1 cellular context compared by ENCODE assay signal in genomic region chr1:27027575-27028250, GRCh38.
TF ChIP-seq lines count a peak whose summit lies in the region.

No MANE protein-coding gene starts in this region.

TF ChIP-seq in K562, 482 proteins besides CTCF, POLR2A, EP300 and RAD21 (continued from another document):
- TF ChIP-seq CUX1 (CRISPR knock-in tag; IDR thresholded peaks at IDR 0.05) = no peak
- no peak for TF ChIP-seq NFE2L1 (tag; IDR thresholded peaks at IDR 0.05; ENCODE audit: borderline replicate concordance, low read depth)
- no peak for TF ChIP-seq CTCFL (IDR thresholded peaks at IDR 0.05; ENCODE audit: borderline replicate concordance, insufficient read depth, low read depth, low read length, poor library complexity, severe bottlenecking)
- TF ChIP-seq ZNF134 (CRISPR knock-in tag; conservative IDR thresholded peaks at IDR 0.05) = no peak
- no peak for TF ChIP-seq SMAD1 (IDR thresholded peaks at IDR 0.05; ENCODE audit: low read depth, low read length, partially characterized antibody)
- no peak for TF ChIP-seq JUND (IDR thresholded peaks at IDR 0.05; ENCODE audit: borderline replicate concordance, low read depth, low read length)
- TF ChIP-seq JUND (tag; IDR thresholded peaks at IDR 0.05; ENCODE audit: borderline replicate concordance, low read depth, low read length) = no peak; the same call in 2 of the 3 replicates
- no peak for TF ChIP-seq ID3 (CRISPR knock-in tag; IDR thresholded peaks at IDR 0.05)
- TF ChIP-seq ID3 (tag; IDR thresholded peaks at IDR 0.05) = no peak; the same call in 1 of the 2 replicates
- TF ChIP-seq PHF8 (IDR thresholded peaks at IDR 0.05; ENCODE audit: borderline replicate concordance, low read length) = peak; percentile 2; the same call in 1 of the 2 replicates
- no peak for TF ChIP-seq SRSF1 (IDR thresholded peaks at IDR 0.05; ENCODE audit: low read depth, low read length)
- no peak for TF ChIP-seq ZNF551 (CRISPR knock-in tag; IDR thresholded peaks at IDR 0.05)
- no peak for TF ChIP-seq ZNF133 (CRISPR knock-in tag; IDR thresholded peaks at IDR 0.05)
- TF ChIP-seq ESRRB (CRISPR knock-in tag; IDR thresholded peaks at IDR 0.05; ENCODE audit: borderline replicate concordance) = no peak
- no peak for TF ChIP-seq FOXP1 (CRISPR knock-in tag; IDR thresholded peaks at IDR 0.05)
- no peak for TF ChIP-seq BRF1 (IDR thresholded peaks at IDR 0.05; ENCODE audit: borderline replicate concordance, extremely low read depth, insufficient read length)
- TF ChIP-seq CCNT2 (IDR thresholded peaks at IDR 0.05; ENCODE audit: borderline replicate concordance, extremely low read depth, insufficient read length, low read depth, low read length) = no peak
- no peak; the same call in 1 of the 2 replicates for TF ChIP-seq NCOA6 (IDR thresholded peaks at IDR 0.05)
- no peak for TF ChIP-seq RREB1 (CRISPR knock-in tag; IDR thresholded peaks at IDR 0.05)
- no peak for TF ChIP-seq MLX (CRISPR knock-in tag; conservative IDR thresholded peaks at IDR 0.05)
- TF ChIP-seq MCM2 (IDR thresholded peaks at IDR 0.05; ENCODE audit: low read depth) = no peak
- TF ChIP-seq SRSF3 (IDR thresholded peaks at IDR 0.05; ENCODE audit: insufficient read depth, low read length) = no peak
- TF ChIP-seq CREB1 (IDR thresholded peaks at IDR 0.05) = no peak
- TF ChIP-seq CREB1 (CRISPR knock-in tag; IDR thresholded peaks at IDR 0.05) = 0 out of 2 replicates have a peak, but pooled peaks have one; percentile 3
- TF ChIP-seq ZNF384 (IDR thresholded peaks at IDR 0.05; ENCODE audit: low read depth, low read length) = no peak
- no peak for TF ChIP-seq POU5F1 (IDR thresholded peaks at IDR 0.05; ENCODE audit: borderline replicate concordance, low read depth, low read length, partially characterized antibody)
- TF ChIP-seq ERF (CRISPR knock-in tag; IDR thresholded peaks at IDR 0.05) = peak; percentile 32; the same call in 1 of the 2 replicates
- 0 out of 2 replicates have a peak, but pooled peaks have one; percentile 34 for TF ChIP-seq EP400 (IDR thresholded peaks at IDR 0.05)
- TF ChIP-seq CCAR2 (IDR thresholded peaks at IDR 0.05; ENCODE audit: low read depth, low read length) = no peak
- no peak for TF ChIP-seq SAFB (IDR thresholded peaks at IDR 0.05; ENCODE audit: borderline replicate concordance, low read depth, low read length)
- no peak; the same call in 1 of the 2 replicates for TF ChIP-seq ZNF511 (CRISPR knock-in tag; IDR thresholded peaks at IDR 0.05)
- TF ChIP-seq ZKSCAN8 (CRISPR knock-in tag; IDR thresholded peaks at IDR 0.05) = peak; percentile 38; the same call in 1 of the 2 replicates
- no peak for TF ChIP-seq RBBP5 (IDR thresholded peaks at IDR 0.05; ENCODE audit: borderline replicate concordance, insufficient read depth, low read length, poor library complexity, severe bottlenecking)
- TF ChIP-seq KLF13 (tag; IDR thresholded peaks at IDR 0.05; ENCODE audit: borderline replicate concordance, low read depth) = peak; percentile 47; the same call in 1 of the 2 replicates
- TF ChIP-seq ZNF740 (CRISPR knock-in tag; IDR thresholded peaks at IDR 0.05) = no peak
- no peak for TF ChIP-seq ZNF740 (tag; IDR thresholded peaks at IDR 0.05)
- 0 out of 2 replicates have a peak, but pooled peaks have one; percentile 8 for TF ChIP-seq L3MBTL2 (IDR thresholded peaks at IDR 0.05)
- TF ChIP-seq PHTF2 (CRISPR knock-in tag; IDR thresholded peaks at IDR 0.05) = no peak
- TF ChIP-seq ZBTB49 (CRISPR knock-in tag; IDR thresholded peaks at IDR 0.05; ENCODE audit: borderline replicate concordance) = no peak
- no peak for TF ChIP-seq HMG20A (CRISPR knock-in tag; conservative IDR thresholded peaks at IDR 0.05)
- no peak; the same call in 1 of the 2 replicates for TF ChIP-seq SMARCE1 (IDR thresholded peaks at IDR 0.05)
- no peak for TF ChIP-seq NR2C1 (IDR thresholded peaks at IDR 0.05)
- TF ChIP-seq NR2C1 (tag; IDR thresholded peaks at IDR 0.05) = no peak
- no peak for TF ChIP-seq EZH2 (IDR thresholded peaks at IDR 0.05; ENCODE audit: borderline replicate concordance, low read depth, low read length)
- TF ChIP-seq ETS1 (conservative IDR thresholded peaks at IDR 0.05; ENCODE audit: control insufficient read depth, low read depth, low read length) = no peak
- TF ChIP-seq SMAD2 (IDR thresholded peaks at IDR 0.05; ENCODE audit: low read depth, low read length) = no peak
